ENCODE assay signal across 9 cellular contexts in the genomic region with DNA sequence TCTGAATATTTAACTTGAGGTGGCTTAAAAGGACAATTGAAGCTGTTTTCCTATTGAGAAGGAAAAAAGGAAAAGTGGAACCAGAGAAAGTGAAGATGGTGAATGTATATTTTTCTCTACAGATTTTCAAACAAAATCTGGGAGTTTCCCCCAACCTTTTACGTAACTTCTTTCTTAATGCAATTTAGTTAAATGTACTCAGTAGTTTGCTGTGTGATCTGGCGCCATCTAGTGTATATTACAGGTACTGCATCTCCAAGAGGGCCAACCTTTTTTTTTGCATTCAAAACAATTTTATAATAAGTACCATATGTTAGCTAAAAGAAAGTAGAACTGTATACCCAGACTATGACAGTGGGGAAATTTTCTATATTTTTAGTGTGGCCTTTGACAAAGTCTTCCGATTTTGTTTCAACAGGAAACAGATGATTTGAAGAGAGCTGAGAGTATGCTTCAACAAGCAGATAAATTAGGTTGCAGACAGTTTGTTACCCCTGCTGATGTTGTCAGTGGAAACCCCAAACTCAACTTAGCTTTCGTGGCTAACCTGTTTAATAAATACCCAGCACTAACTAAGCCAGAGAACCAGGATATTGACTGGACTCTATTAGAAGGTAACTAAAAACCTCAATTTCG.
DNase-seq lines count a peak whose midpoint lies in the region; ATAC-seq, FAIRE-seq and TF ChIP-seq lines count a peak whose summit lies in the region.
"Had no signal": no experiment of that assay in that cellular context is flagged by ENCODE, and none has a peak within 500 bp of the region (broad histone marks: within the 10 kb centered on the region; RNA-seq: fewer than 3 reads in every experiment).

No MANE protein-coding gene starts in this region.

- H3K27ac ChIP-seq in CD8-positive, alpha-beta T cell (ENCODE audit: low read depth, low read length), result no peak overlapping the region
- H3K27ac ChIP-seq in small intestine (ENCODE audit: low read depth in 1 of 2, low read length in 1 of 2), result no peak overlapping the region

- CTCF ChIA-PET in CD8-positive, alpha-beta T cell (lab: Charles Lee), result interaction anchor here (0.8 to 1.8 kb wide), 5 partner anchors 9 to 312 kb away, joined by 3 to 13 read pairs (median 4); no protein-coding TSS in a partner anchor

- no peak overlapping the region for H3K4me3 Mint-ChIP-seq in CD8-positive, alpha-beta T cell
- H3K4me3 Mint-ChIP-seq: activated B cell treated with CpG ODN at 0.5 μM for 24 hours had no signal

- no peaks in the 10 kb centered on the region for H3K4me1 Mint-ChIP-seq in CD8-positive, alpha-beta T cell (ENCODE audit: low read depth)
- H3K4me1 Mint-ChIP-seq: activated B cell treated with CpG ODN at 0.5 μM for 24 hours had no signal

- no peaks in the 10 kb centered on the region for H3K36me3 Mint-ChIP-seq in CD8-positive, alpha-beta T cell

- no peak for ATAC-seq in CD8-positive, alpha-beta T cell
- ATAC-seq in GM18502 (IDR thresholded peaks at IDR 0.05; ENCODE audit: poor library complexity, unreplicated experiment), result peak; percentile 66
- ATAC-seq in HG03139 (IDR thresholded peaks at IDR 0.05; ENCODE audit: unreplicated experiment), result no peak

- no peaks in the 10 kb centered on the region for H3K9me3 Mint-ChIP-seq in CD8-positive, alpha-beta T cell
- H3K9me3 Mint-ChIP-seq: activated B cell treated with CpG ODN at 0.5 μM for 24 hours had no signal

- H3K4me3 ChIP-seq in CD8-positive, alpha-beta T cell (ENCODE audit: low read depth, low read length), result no peak overlapping the region
- no peak overlapping the region for H3K4me3 ChIP-seq in small intestine (ENCODE audit: low read depth in 1 of 2, low read length in 2 of 2)
- H3K4me3 ChIP-seq in H7 (ENCODE audit: insufficient read depth, low read depth, low read length), result no peak overlapping the region

- H3K27me3 Mint-ChIP-seq in CD8-positive, alpha-beta T cell (ENCODE audit: low read depth), result no peaks in the 10 kb centered on the region
- H3K27me3 Mint-ChIP-seq: activated B cell treated with CpG ODN at 0.5 μM for 24 hours had no signal

- H3K27me3 ChIP-seq in CD8-positive, alpha-beta T cell (ENCODE audit: insufficient read depth, low read length), result no peaks in the 10 kb centered on the region
- no peaks in the 10 kb centered on the region for H3K27me3 ChIP-seq in small intestine (ENCODE audit: control insufficient read depth in 2 of 2, insufficient read depth in 2 of 2, low read length in 2 of 2)
- H3K27me3 ChIP-seq in H7 (ENCODE audit: control insufficient read depth, insufficient read depth, low read length), result no peaks in the 10 kb centered on the region

- H3K4me1 ChIP-seq in CD8-positive, alpha-beta T cell (ENCODE audit: insufficient read depth, low read length), result no peaks in the 10 kb centered on the region
- no peaks in the 10 kb centered on the region for H3K4me1 ChIP-seq in small intestine (ENCODE audit: control insufficient read depth in 2 of 2, insufficient read depth in 1 of 2, low read depth in 1 of 2, low read length in 1 of 2)

- peak; percentile 96 for TF ChIP-seq CTCF in CD8-positive, alpha-beta T cell (IDR thresholded peaks at IDR 0.05)

- peak in 3 of 7 experiments; percentile 0 to 39 (median 10) for DNase-seq in CD8-positive, alpha-beta T cell
- DNase-seq in NCI-H2227 (lab: John Stamatoyannopoulos, UW; ENCODE audit: unreplicated experiment) (peak; percentile 66), head of caudate nucleus (peak in 29 of 42 donors; percentile 11 to 77 (median 37)), small intestine (peak; percentile 23), H7 (no peak)
- peak; percentile 11 for DNase-seq in activated gamma-delta T cell treated with anti-CD3 and anti-CD28 coated beads, Interleukin-2, amount 50 U/mL, for 16 hours (ENCODE audit: low read depth)
- DNase-seq: activated B cell treated with CpG ODN at 0.5 μM for 24 hours had no signal

- WGBS in small intestine, 3 donors, result 22 to 32% (median 31%) methylated on average over 5 of the region's 5 CpGs

- no peaks in the 10 kb centered on the region for H3K36me3 ChIP-seq in CD8-positive, alpha-beta T cell (ENCODE audit: insufficient read depth, low read length)
- H3K36me3 ChIP-seq in small intestine (ENCODE audit: control insufficient read depth in 2 of 2, insufficient read depth in 2 of 2, low read length in 2 of 2) (no peaks in the 10 kb centered on the region), H7 (replicated peaks; ENCODE audit: control insufficient read depth, insufficient read depth, low read length) (peaks cover 22% of the 10 kb centered on the region)

- POLR2A ChIA-PET in CD8-positive, alpha-beta T cell (lab: Charles Lee), result no interaction called here

- no peak overlapping the region for H3K27ac Mint-ChIP-seq in CD8-positive, alpha-beta T cell
- H3K27ac Mint-ChIP-seq: activated B cell treated with CpG ODN at 0.5 μM for 24 hours had no signal

- intact Hi-C loops in CD8-positive, alpha-beta T cell (cut with DNase I, micrococcal nuclease), result loop anchor here in 1 of 2 experiments (1.0 kb wide), 1 partner anchor 313 kb away; no protein-coding TSS in a partner anchor
- intact Hi-C loops in head of caudate nucleus (cut with DNase I), result loop anchor here (2.0 kb wide), 1 partner anchor 312 kb away; no protein-coding TSS in a partner anchor

- FAIRE-seq in small intestine (lab: Jason Lieb, UNC), result no peak

- H3K9me3 ChIP-seq in CD8-positive, alpha-beta T cell (ENCODE audit: low read length), result no peaks in the 10 kb centered on the region
- H3K9me3 ChIP-seq in small intestine (ENCODE audit: control insufficient read depth, low read depth), result no peaks in the 10 kb centered on the region
